Comparison of ENCODE assay signal across 20 cellular contexts in the genomic region with DNA sequence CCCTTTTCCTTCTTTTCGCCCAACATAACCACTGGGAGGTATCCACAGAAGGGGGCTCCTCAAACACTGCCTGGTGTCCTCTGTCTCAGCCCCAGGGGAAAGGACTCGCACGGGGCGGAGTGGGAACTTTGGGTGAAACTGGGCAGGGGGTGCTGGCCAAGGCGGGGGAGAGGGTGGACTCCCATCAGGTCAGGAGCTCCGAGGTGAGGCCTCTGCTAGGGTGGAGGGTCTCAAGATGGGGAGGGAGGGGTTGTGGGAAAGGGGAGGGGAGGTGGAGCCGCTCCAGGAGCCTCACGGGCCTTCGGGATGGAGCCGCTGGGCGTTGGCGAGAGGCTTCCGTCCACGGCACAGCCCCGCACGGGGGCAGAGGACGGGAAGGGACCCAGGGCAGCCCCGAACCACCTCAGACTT. TPM values are rescaled to one million over a fixed set of nuclear protein-coding genes. Genes with fewer than 3 reads are reported as not detected.
DNase-seq lines count a peak whose midpoint lies in the region; ATAC-seq, FAIRE-seq and TF ChIP-seq lines count a peak whose summit lies in the region.
"Had no signal": no experiment of that assay in that cellular context is flagged by ENCODE, and none has a peak within 500 bp of the region (broad histone marks: within the 10 kb centered on the region; RNA-seq: fewer than 3 reads in every experiment).

No MANE protein-coding gene starts in this region.

- TF ChIP-seq CTCF in HFFc6 (IDR thresholded peaks at IDR 0.05), result no peak
- no peak for TF ChIP-seq CTCF in RWPE2 (IDR thresholded peaks at IDR 0.05; ENCODE audit: poor library complexity, severe bottlenecking)
- TF ChIP-seq CTCF in kidney (IDR thresholded peaks at IDR 0.05; ENCODE audit: borderline replicate concordance, extremely low read depth, insufficient read depth), result no peak

- H3K36me3 ChIP-seq in RWPE2 (ENCODE audit: low read depth) (no peaks in the 10 kb centered on the region), kidney (ENCODE audit: control insufficient read depth in 1 of 2, insufficient read depth in 2 of 2, low read length in 2 of 2) (no peaks in the 10 kb centered on the region)
- H3K36me3 ChIP-seq: adrenal gland; BLaER1 treated with 17β-estradiol and CSF1 and Interleukin-3, amounts not matched to agents 10 nM and 100 nM; thoracic aorta had no signal

- H3K27me3 Mint-ChIP-seq in HFFc6 (ENCODE audit: insufficient read depth), result peaks cover 3% of the 10 kb centered on the region; the same call in 1 of the 2 replicates

- no peaks in the 10 kb centered on the region for H3K9me3 Mint-ChIP-seq in HFFc6
- H3K9me3 Mint-ChIP-seq: effector memory CD8-positive, alpha-beta T cell; stimulated activated effector memory CD8-positive, alpha-beta T cell treated with anti-CD3 and anti-CD28 coated beads, Interleukin-12 subunit alpha, Interleukin-12 subunit beta, amount 100 ng/mL, for 72 hours had no signal

- H3K27ac Mint-ChIP-seq in HFFc6, result peak overlapping the region; percentile 89
- H3K27ac Mint-ChIP-seq: effector memory CD8-positive, alpha-beta T cell; stimulated activated effector memory CD8-positive, alpha-beta T cell treated with anti-CD3 and anti-CD28 coated beads, Interleukin-12 subunit alpha, Interleukin-12 subunit beta, amount 100 ng/mL, for 72 hours; T-helper 17 cell had no signal

- H3K4me3 ChIP-seq in RWPE2 (ENCODE audit: severe bottlenecking) (no peak overlapping the region), kidney (ENCODE audit: low read length in 2 of 2) (no peak overlapping the region)
- H3K4me3 ChIP-seq: adrenal gland; BLaER1 treated with 17β-estradiol and CSF1 and Interleukin-3, amounts not matched to agents 10 nM and 100 nM; thoracic aorta had no signal

- no peak overlapping the region for H3K4me3 Mint-ChIP-seq in HFFc6
- H3K4me3 Mint-ChIP-seq: effector memory CD8-positive, alpha-beta T cell; stimulated activated effector memory CD8-positive, alpha-beta T cell treated with anti-CD3 and anti-CD28 coated beads, Interleukin-12 subunit alpha, Interleukin-12 subunit beta, amount 100 ng/mL, for 72 hours; T-helper 17 cell had no signal

- intact Hi-C loops in kidney (cut with DNase I), result no loop called here
- intact Hi-C loops in sciatic nerve (cut with DNase I), result loop anchor here (5.0 kb wide), 1 partner anchor 594 kb away; no protein-coding TSS in a partner anchor

- no peaks in the 10 kb centered on the region for H3K36me3 Mint-ChIP-seq in HFFc6 (ENCODE audit: low read depth)
- H3K36me3 Mint-ChIP-seq: stimulated activated effector memory CD8-positive, alpha-beta T cell treated with anti-CD3 and anti-CD28 coated beads, Interleukin-12 subunit alpha, Interleukin-12 subunit beta, amount 100 ng/mL, for 72 hours had no signal

- H3K27me3 ChIP-seq in RWPE2 (ENCODE audit: insufficient read depth, poor library complexity, severe bottlenecking), result no peaks in the 10 kb centered on the region
- H3K27me3 ChIP-seq: adrenal gland had no signal

- H3K9me3 ChIP-seq in RWPE2 (ENCODE audit: severe bottlenecking) (no peaks in the 10 kb centered on the region), kidney (ENCODE audit: control insufficient read depth in 1 of 2, low read length in 2 of 2) (no peaks in the 10 kb centered on the region)
- H3K9me3 ChIP-seq: adrenal gland; BLaER1 treated with 17β-estradiol and CSF1 and Interleukin-3, amounts not matched to agents 10 nM and 100 nM; thoracic aorta had no signal

- peak overlapping the region; percentile 56 for H3K27ac ChIP-seq in RWPE2 (ENCODE audit: poor library complexity, severe bottlenecking)
- peak overlapping the region; percentile 38 to 83 for H3K27ac ChIP-seq in kidney (ENCODE audit: low read depth in 2 of 2, low read length in 2 of 2)
- H3K27ac ChIP-seq: BLaER1 treated with 17β-estradiol and CSF1 and Interleukin-3, amounts not matched to agents 10 nM and 100 nM had no signal

- no peak for ATAC-seq in RWPE2 (ENCODE audit: low read depth)
- ATAC-seq in sciatic nerve, result no peak
- ATAC-seq: effector memory CD8-positive, alpha-beta T cell; stimulated activated effector memory CD8-positive, alpha-beta T cell treated with anti-CD3 and anti-CD28 coated beads, Interleukin-12 subunit alpha, Interleukin-12 subunit beta, amount 100 ng/mL, for 72 hours; T-helper 17 cell had no signal

- H3K4me1 Mint-ChIP-seq in HFFc6 (ENCODE audit: low read depth), result peaks cover 31% of the 10 kb centered on the region

- DNase-seq in HFFc6 (no peak), RWPE2 (ENCODE audit: low spot score) (peak; percentile 37), kidney (peak; percentile 61), sciatic nerve (ENCODE audit: low spot score) (peak; percentile 54), midbrain (lab: John Stamatoyannopoulos, UW) (no peak), NCI-H2196 treated with DMSO at 0.1 percent for 48 hours (lab: John Stamatoyannopoulos, UW; ENCODE audit: unreplicated experiment) (no peak)
- no peak for DNase-seq in activated effector memory CD4-positive, alpha-beta T cell treated with anti-CD3 and anti-CD28 coated beads, Interleukin-2, amount 50 U/mL, for 16 hours
- DNase-seq: activated CD4-positive, CD25-positive, alpha-beta regulatory T cell; central memory CD4-positive, alpha-beta T cell; DMS153; effector memory CD8-positive, alpha-beta T cell; NCI-H1436; NK-92 treated with Interleukin-12 subunit alpha and Interleukin-12 subunit beta, amount 100 ng/mL, for 24 hours; SHP77; T-helper 17 cell had no signal

- H3K9ac ChIP-seq in kidney (ENCODE audit: low read length in 2 of 2), result no peak overlapping the region
- H3K9ac ChIP-seq: BLaER1 treated with 17β-estradiol and CSF1 and Interleukin-3, amounts not matched to agents 10 nM and 100 nM had no signal

- FAIRE-seq in kidney (lab: Jason Lieb, UNC), result no peak
- FAIRE-seq: H54 had no signal

- H3K4me1 ChIP-seq in RWPE2 (ENCODE audit: insufficient read depth, poor library complexity, severe bottlenecking) (peaks cover 29% of the 10 kb centered on the region), kidney (ENCODE audit: control insufficient read depth in 1 of 2, insufficient read depth in 1 of 2, low read depth in 1 of 2, low read length in 2 of 2) (peaks cover 6 to 16% of the 10 kb centered on the region in 2 donors)
- H3K4me1 ChIP-seq: adrenal gland had no signal

RNA-seq across cellular contexts. Expression of a gene that starts 43.2 kb away (rescaled TPM):
- total RNA-seq in HFFc6 (2021; fragmentation: NEBNext Ultra II Directional; extraction: Animal tissue kit (Norgen Biotek cat#: 25700)), result 100 to 1,000 TPM in 1 of 6 experiments, 10 to 100 TPM in 5; 78.2 to 112 (median 80.3) TPM
- 30.2 TPM for total RNA-seq in kidney
- polyA plus RNA-seq in kidney (ENCODE audit: insufficient read depth, low read depth, low replicate concordance), result 18.3 TPM
- 44.2 TPM for total RNA-seq in sciatic nerve

Comparison
In these comparisons a context has a peak if more than half of its experiments do, and no peak if none do; other contexts are left out.
1. DNase-seq: peak in RWPE2 (single experiment), kidney (single experiment) and sciatic nerve (single experiment); none in HFFc6 (single experiment), midbrain (single experiment), activated effector memory CD4-positive, alpha-beta T cell treated with anti-CD3 and anti-CD28 coated beads, Interleukin-2, amount 50 U/mL, for 16 hours (single experiment) and NCI-H2196 treated with DMSO at 0.1 percent for 48 hours (single experiment).